In genomic region chr2:7794916-7795315, GRCh38 we compare ENCODE assay signal across 13 cellular contexts.
"Had no signal": no experiment of that assay in that cellular context is flagged by ENCODE, and none has a peak within 500 bp of the region (broad histone marks: within the 10 kb centered on the region; RNA-seq: fewer than 3 reads in every experiment).

No MANE protein-coding gene starts in this region.

- H3K27ac ChIP-seq: dorsolateral prefrontal cortex, gastrocnemius medialis had no signal

- H3K4me3 ChIP-seq: gastrocnemius medialis, upper lobe of left lung had no signal

- H3K9me3 ChIP-seq: gastrocnemius medialis, heart right ventricle, upper lobe of left lung had no signal

- H3K27me3 ChIP-seq: dorsolateral prefrontal cortex, gastrocnemius medialis, heart right ventricle, upper lobe of left lung had no signal

- H3K36me3 ChIP-seq: gastrocnemius medialis, heart right ventricle, upper lobe of left lung had no signal

- H3K4me1 ChIP-seq: gastrocnemius medialis had no signal

- ATAC-seq: activated CD4-positive, CD25-positive, alpha-beta regulatory T cell treated with anti-CD3 and anti-CD28 coated beads, Interleukin-2, amount 50 U/mL, for 24 hours; gastrocnemius medialis; sciatic nerve had no signal

- DNase-seq: activated CD4-positive, alpha-beta T cell treated with anti-CD3 and anti-CD28 coated beads, Interleukin-2, amount 50 U/mL, for 1 hour; activated CD8-positive, alpha-beta memory T cell treated with anti-CD3 and anti-CD28 coated beads for 24 hours; activated gamma-delta T cell treated with Interleukin-2 at 50 U/mL for 16 hours; activated naive CD8-positive, alpha-beta T cell treated with anti-CD3 and anti-CD28 coated beads for 36 hours; aorta; dorsolateral prefrontal cortex; erythroblast; gastrocnemius medialis; heart right ventricle; occipital lobe; upper lobe of left lung had no signal
